Comparison of ENCODE assay signal across 11 cellular contexts in the genomic region with DNA sequence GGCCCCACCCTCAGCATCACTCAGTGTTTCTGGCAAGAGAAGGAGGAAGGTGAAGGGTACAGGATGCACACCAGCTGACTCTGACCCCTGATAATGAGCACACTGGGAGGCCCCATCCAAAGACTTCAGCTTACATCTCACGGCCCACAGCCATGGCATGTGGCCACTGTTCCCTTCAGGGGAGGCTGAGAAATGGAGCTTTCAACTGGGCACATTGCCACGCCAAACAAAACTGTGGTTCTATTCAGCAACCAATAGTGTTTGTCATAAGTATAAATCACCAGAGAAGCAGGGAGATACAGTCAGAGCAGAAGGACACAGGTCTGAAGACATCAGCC. TPM values are rescaled to one million over a fixed set of nuclear protein-coding genes. Genes with fewer than 3 reads are reported as not detected.
DNase-seq lines count a peak whose midpoint lies in the region; ATAC-seq and TF ChIP-seq lines count a peak whose summit lies in the region.
"Had no signal": no experiment of that assay in that cellular context is flagged by ENCODE, and none has a peak within 500 bp of the region (broad histone marks: within the 10 kb centered on the region; RNA-seq: fewer than 3 reads in every experiment).

No MANE protein-coding gene starts in this region.

- H3K27ac Mint-ChIP-seq in activated CD8-positive, alpha-beta T cell treated with anti-CD3 and anti-CD28 coated beads for 36 hours = peak overlapping the region; percentile 4
- peak overlapping the region; percentile 72 for H3K27ac Mint-ChIP-seq in stimulated activated naive B cell treated with anti-CD40 and anti-IgM and Interleukin-4, amounts not matched to agents 10 μg/mL and 1 μg/mL and 100 μg/mL, for 72 hours

- H3K4me1 ChIP-seq in heart left ventricle (peaks cover 0 to 47% (median 29%) of the 10 kb centered on the region in 12 donors), colonic mucosa (peaks cover under 1% of the 10 kb centered on the region)
- H3K4me1 ChIP-seq: SJCRH30 had no signal

- intact Hi-C loops in activated CD8-positive, alpha-beta T cell treated with anti-CD3 and anti-CD28 coated beads for 36 hours (cut with micrococcal nuclease) = loop anchor here (10.0 kb wide), 1 partner anchor 138 kb away; no protein-coding TSS in a partner anchor
- intact Hi-C loops in heart left ventricle (cut with DNase I) = loop anchor here in 3 of 10 donors (2.0 to 10.0 kb wide), 3 partner anchors 46 to 108 kb away; no protein-coding TSS in a partner anchor
- intact Hi-C loops in colonic mucosa (cut with DNase I) = no loop called here

- peaks cover 39% of the 10 kb centered on the region for H3K4me1 Mint-ChIP-seq in activated CD8-positive, alpha-beta T cell treated with anti-CD3 and anti-CD28 coated beads for 36 hours (ENCODE audit: low read depth)
- H3K4me1 Mint-ChIP-seq in stimulated activated naive B cell treated with anti-CD40 and anti-IgM and Interleukin-4, amounts not matched to agents 10 μg/mL and 1 μg/mL and 100 μg/mL, for 72 hours = peaks cover 24 to 30% of the 10 kb centered on the region in 2 donors

- H3K4me3 ChIP-seq in heart left ventricle (no peak overlapping the region), colonic mucosa (no peak overlapping the region)
- H3K4me3 ChIP-seq: SJCRH30 had no signal

- H3K27me3 Mint-ChIP-seq in activated CD8-positive, alpha-beta T cell treated with anti-CD3 and anti-CD28 coated beads for 36 hours = no peaks in the 10 kb centered on the region
- peaks cover 0 to 6% of the 10 kb centered on the region in 2 donors for H3K27me3 Mint-ChIP-seq in stimulated activated naive B cell treated with anti-CD40 and anti-IgM and Interleukin-4, amounts not matched to agents 10 μg/mL and 1 μg/mL and 100 μg/mL, for 72 hours

- ATAC-seq in activated CD8-positive, alpha-beta T cell treated with anti-CD3 and anti-CD28 coated beads for 36 hours = no peak
- ATAC-seq in heart left ventricle (peak in 2 of 4 donors; percentile 17 to 25), GM18870 (IDR thresholded peaks at IDR 0.05; ENCODE audit: unreplicated experiment) (no peak)
- peak in 1 of 2 donors; percentile 2 for ATAC-seq in stimulated activated naive B cell treated with anti-CD40 and anti-IgM and Interleukin-4, amounts not matched to agents 10 μg/mL and 1 μg/mL and 100 μg/mL, for 72 hours (replicated peaks)

- no peak for TF ChIP-seq CTCF in activated CD8-positive, alpha-beta T cell treated with anti-CD3 and anti-CD28 coated beads for 36 hours (IDR thresholded peaks at IDR 0.05)
- TF ChIP-seq CTCF in heart left ventricle (IDR thresholded peaks at IDR 0.05) (no peak), colonic mucosa (IDR thresholded peaks at IDR 0.05) (no peak)

- H3K9ac ChIP-seq in colonic mucosa (ENCODE audit: low read depth in 2 of 2, low read length in 2 of 2) = no peak overlapping the region

- CTCF ChIA-PET in activated CD8-positive, alpha-beta T cell treated with anti-CD3 and anti-CD28 coated beads for 36 hours (lab: Charles Lee) = interaction anchor here (0.7 to 2.1 kb wide), 7 partner anchors 8 to 80 kb away, joined by 3 to 8 read pairs (median 3); no protein-coding TSS in a partner anchor

- H3K36me3 Mint-ChIP-seq in activated CD8-positive, alpha-beta T cell treated with anti-CD3 and anti-CD28 coated beads for 36 hours (ENCODE audit: low read depth) = peaks cover 1% of the 10 kb centered on the region
- no peaks in the 10 kb centered on the region for H3K36me3 Mint-ChIP-seq in stimulated activated naive B cell treated with anti-CD40 and anti-IgM and Interleukin-4, amounts not matched to agents 10 μg/mL and 1 μg/mL and 100 μg/mL, for 72 hours

- no peak for TF ChIP-seq POLR2A in heart left ventricle (IDR thresholded peaks at IDR 0.05)

- POLR2A ChIA-PET in activated CD8-positive, alpha-beta T cell treated with anti-CD3 and anti-CD28 coated beads for 36 hours (lab: Charles Lee) = interaction anchor here (0.7 to 1.3 kb wide), 2 partner anchors 9 to 23 kb away, joined by 4 read pairs; no protein-coding TSS in a partner anchor

- no peak overlapping the region for H3K4me3 Mint-ChIP-seq in activated CD8-positive, alpha-beta T cell treated with anti-CD3 and anti-CD28 coated beads for 36 hours
- no peak overlapping the region for H3K4me3 Mint-ChIP-seq in stimulated activated naive B cell treated with anti-CD40 and anti-IgM and Interleukin-4, amounts not matched to agents 10 μg/mL and 1 μg/mL and 100 μg/mL, for 72 hours

- H3K9me3 ChIP-seq in heart left ventricle (no peaks in the 10 kb centered on the region), colonic mucosa (no peaks in the 10 kb centered on the region)
- H3K9me3 ChIP-seq: SJCRH30 had no signal

- H3K36me3 ChIP-seq in heart left ventricle (no peaks in the 10 kb centered on the region), colonic mucosa (no peaks in the 10 kb centered on the region)
- H3K36me3 ChIP-seq: SJCRH30 had no signal

- 44 to 60% (median 47%) methylated on average over 1 to 2 of the region's 2 CpGs for WGBS in heart left ventricle, 4 donors

- H3K9me3 Mint-ChIP-seq in activated CD8-positive, alpha-beta T cell treated with anti-CD3 and anti-CD28 coated beads for 36 hours = no peaks in the 10 kb centered on the region
- no peaks in the 10 kb centered on the region for H3K9me3 Mint-ChIP-seq in stimulated activated naive B cell treated with anti-CD40 and anti-IgM and Interleukin-4, amounts not matched to agents 10 μg/mL and 1 μg/mL and 100 μg/mL, for 72 hours

- H3K27ac ChIP-seq in heart left ventricle (peak overlapping the region in 11 of 12 donors; percentile 71 to 88 (median 84)), colonic mucosa (no peak overlapping the region)
- H3K27ac ChIP-seq: SJCRH30 had no signal

- no peaks in the 10 kb centered on the region for H3K27me3 ChIP-seq in heart left ventricle
- no peaks in the 10 kb centered on the region for H3K27me3 ChIP-seq in colonic mucosa
- H3K27me3 ChIP-seq: SJCRH30 had no signal

- DNase-seq in NCI-H2196 (lab: John Stamatoyannopoulos, UW; ENCODE audit: unreplicated experiment) (peak; percentile 52), NCI-H2196 treated with DMSO at 0.1 percent for 48 hours (lab: John Stamatoyannopoulos, UW; ENCODE audit: unreplicated experiment) (no peak), heart left ventricle (peak in 4 of 5 donors; percentile 38 to 70 (median 46)), NCI-H510A (lab: John Stamatoyannopoulos, UW) (no peak), colonic mucosa (no peak)
- no peak for DNase-seq in activated CD8-positive, alpha-beta T cell treated with anti-CD3 and anti-CD28 coated beads for 36 hours
- DNase-seq in stimulated activated naive B cell treated with anti-CD40 and anti-IgM and Interleukin-4, amounts not matched to agents 10 μg/mL and 1 μg/mL and 100 μg/mL, for 72 hours = no peak
- DNase-seq: AML-193, KBM-7, SJCRH30 had no signal

RNA-seq across cellular contexts. Expression of a gene that starts 12.7 kb away (rescaled TPM):
- 100 to 1,000 TPM; 194 TPM for total RNA-seq in activated CD8-positive, alpha-beta T cell treated with anti-CD3 and anti-CD28 coated beads for 36 hours
- total RNA-seq in heart left ventricle (10 to 100 TPM in 1 of 9 donors, 1 to 10 TPM in 2, under 1 TPM in 5, not detected in 1; 0.16 to 10.6 (median 0.91) TPM), colonic mucosa (1 to 10 TPM; 2.0 to 3.2 TPM)
- polyA plus RNA-seq in heart left ventricle = under 1 TPM; 0.34 to 0.57 TPM

RNA-seq across cellular contexts. Expression of a gene that starts 38.5 kb away (rescaled TPM):
- under 1 TPM; 0.47 to 0.59 TPM for total RNA-seq in activated CD8-positive, alpha-beta T cell treated with anti-CD3 and anti-CD28 coated beads for 36 hours
- total RNA-seq in heart left ventricle = 10 to 100 TPM in 2 of 9 donors, 1 to 10 TPM in 7; 1.7 to 36.1 (median 3.6) TPM
- polyA plus RNA-seq in heart left ventricle = 1 to 10 TPM; 1.2 to 3.6 TPM
- under 1 TPM; 0.48 to 0.59 TPM for total RNA-seq in colonic mucosa
- total RNA-seq: SJCRH30 had no signal

RNA-seq across cellular contexts. Expression of a gene that starts 41.2 kb away (rescaled TPM):
- total RNA-seq in activated CD8-positive, alpha-beta T cell treated with anti-CD3 and anti-CD28 coated beads for 36 hours = 1 to 10 TPM; 2.8 to 3.0 TPM
- total RNA-seq in heart left ventricle (1 to 10 TPM; 1.6 to 2.6 (median 2.4) TPM), colonic mucosa (1 to 10 TPM; 2.2 to 2.9 TPM)
- 1 to 10 TPM; 1.1 to 1.3 TPM for polyA plus RNA-seq in heart left ventricle

Comparison
In these comparisons a context has a peak if more than half of its experiments do, and no peak if none do; other contexts are left out.
1. DNase-seq: peak in NCI-H2196 (single experiment) and heart left ventricle (4 of 5); none in NCI-H2196 treated with DMSO at 0.1 percent for 48 hours (single experiment), activated CD8-positive, alpha-beta T cell treated with anti-CD3 and anti-CD28 coated beads for 36 hours (single experiment), stimulated activated naive B cell treated with anti-CD40 and anti-IgM and Interleukin-4, amounts not matched to agents 10 μg/mL and 1 μg/mL and 100 μg/mL, for 72 hours (single experiment), NCI-H510A (single experiment) and colonic mucosa (single experiment).
2. RNA of a gene that starts 12.7 kb away (total RNA-seq): 194 TPM in activated CD8-positive, alpha-beta T cell treated with anti-CD3 and anti-CD28 coated beads for 36 hours; 2.0 to 3.2 TPM in colonic mucosa and 0.16 to 10.6 TPM in heart left ventricle; every median in the first group is over 10 times any median in the second.